In genomic region chr20:57991211-57991841, GRCh38 we compare ENCODE assay signal across 10 cellular contexts.
DNase-seq lines count a peak whose midpoint lies in the region; ATAC-seq and TF ChIP-seq lines count a peak whose summit lies in the region.
"Had no signal": no experiment of that assay in that cellular context is flagged by ENCODE, and none has a peak within 500 bp of the region (broad histone marks: within the 10 kb centered on the region; RNA-seq: fewer than 3 reads in every experiment).

No MANE protein-coding gene starts in this region.

- DNase-seq in activated T-cell treated with anti-CD3 and anti-CD28 coated beads for 48 hours (ENCODE audit: low read depth) (peak; percentile 11), RWPE1 (ENCODE audit: low spot score) (peak; percentile 99), fibroblast of the conjunctiva (ENCODE audit: low read depth) (peak; percentile 33), GM19240 (ENCODE audit: insufficient read length, low spot score) (no peak), DMS153 treated with DMSO at 0.1 percent for 48 hours (lab: John Stamatoyannopoulos, UW; ENCODE audit: unreplicated experiment) (no peak)
- no peak for DNase-seq in activated T-cell treated with anti-CD3 and anti-CD28 coated beads, Interleukin-2, amount 50 U/mL, for 24 hours
- no peak for DNase-seq in stimulated activated naive CD8-positive, alpha-beta T cell treated with anti-CD3 and anti-CD28 coated beads, Interleukin-15, amount 100 ng/mL, for 72 hours
- DNase-seq in stimulated activated naive CD4-positive, alpha-beta T cell treated with Interleukin-2 at 50 U/mL for 16 hours (lab: John Stamatoyannopoulos, UW): no peak
- DNase-seq: KG1 had no signal

- POLR2A ChIA-PET in RWPE1 (lab: Yijun Ruan, JAX; ENCODE audit: low non-redundant PET): no interaction called here

- peak; percentile 66 for ATAC-seq in stimulated activated naive CD8-positive, alpha-beta T cell treated with anti-CD3 and anti-CD28 coated beads, Interleukin-15, amount 100 ng/mL, for 72 hours

- H3K27me3 Mint-ChIP-seq in activated T-cell treated with anti-CD3 and anti-CD28 coated beads, Interleukin-2, amount 50 U/mL, for 24 hours: peaks cover 55% of the 10 kb centered on the region
- peaks cover 36% of the 10 kb centered on the region for H3K27me3 Mint-ChIP-seq in stimulated activated naive CD8-positive, alpha-beta T cell treated with anti-CD3 and anti-CD28 coated beads, Interleukin-15, amount 100 ng/mL, for 72 hours

- peak overlapping the region; percentile 96 for H3K27ac ChIP-seq in RWPE1
- H3K27ac ChIP-seq: BLaER1 had no signal

- no peaks in the 10 kb centered on the region for H3K36me3 Mint-ChIP-seq in activated T-cell treated with anti-CD3 and anti-CD28 coated beads, Interleukin-2, amount 50 U/mL, for 24 hours (ENCODE audit: low read depth)

- no peak overlapping the region for H3K27ac Mint-ChIP-seq in activated T-cell treated with anti-CD3 and anti-CD28 coated beads, Interleukin-2, amount 50 U/mL, for 24 hours
- no peak overlapping the region for H3K27ac Mint-ChIP-seq in stimulated activated naive CD8-positive, alpha-beta T cell treated with anti-CD3 and anti-CD28 coated beads, Interleukin-15, amount 100 ng/mL, for 72 hours

- no peaks in the 10 kb centered on the region for H3K4me1 Mint-ChIP-seq in activated T-cell treated with anti-CD3 and anti-CD28 coated beads, Interleukin-2, amount 50 U/mL, for 24 hours (ENCODE audit: low read depth)
- H3K4me1 Mint-ChIP-seq in stimulated activated naive CD8-positive, alpha-beta T cell treated with anti-CD3 and anti-CD28 coated beads, Interleukin-15, amount 100 ng/mL, for 72 hours: no peaks in the 10 kb centered on the region

- TF ChIP-seq CTCF in RWPE1 (conservative IDR thresholded peaks at IDR 0.05; ENCODE audit: low read depth): no peak

- H3K4me3 Mint-ChIP-seq in activated T-cell treated with anti-CD3 and anti-CD28 coated beads, Interleukin-2, amount 50 U/mL, for 24 hours: no peak overlapping the region
- H3K4me3 Mint-ChIP-seq in stimulated activated naive CD8-positive, alpha-beta T cell treated with anti-CD3 and anti-CD28 coated beads, Interleukin-15, amount 100 ng/mL, for 72 hours: no peak overlapping the region

- CTCF ChIA-PET in RWPE1 (lab: Yijun Ruan, JAX): interaction anchor here (0.5 to 1.2 kb wide), 3 partner anchors 40 to 924 kb away, joined by 3 to 5 read pairs (median 4); no protein-coding TSS in a partner anchor

- H3K9me3 Mint-ChIP-seq in activated T-cell treated with anti-CD3 and anti-CD28 coated beads, Interleukin-2, amount 50 U/mL, for 24 hours: no peaks in the 10 kb centered on the region
- no peaks in the 10 kb centered on the region for H3K9me3 Mint-ChIP-seq in stimulated activated naive CD8-positive, alpha-beta T cell treated with anti-CD3 and anti-CD28 coated beads, Interleukin-15, amount 100 ng/mL, for 72 hours

Comparison
In these comparisons a context has a peak if more than half of its experiments do, and no peak if none do; other contexts are left out.
1. DNase-seq: peak in activated T-cell treated with anti-CD3 and anti-CD28 coated beads for 48 hours (single experiment), RWPE1 (single experiment) and fibroblast of the conjunctiva (single experiment); none in activated T-cell treated with anti-CD3 and anti-CD28 coated beads, Interleukin-2, amount 50 U/mL, for 24 hours (single experiment), stimulated activated naive CD8-positive, alpha-beta T cell treated with anti-CD3 and anti-CD28 coated beads, Interleukin-15, amount 100 ng/mL, for 72 hours (0 of 2), stimulated activated naive CD4-positive, alpha-beta T cell treated with Interleukin-2 at 50 U/mL for 16 hours (single experiment), GM19240 (single experiment) and DMS153 treated with DMSO at 0.1 percent for 48 hours (single experiment).